ENCODE assay signal across 19 cellular contexts in genomic region chr9:7910426-7911015, GRCh38.
DNase-seq lines count a peak whose midpoint lies in the region; ATAC-seq and TF ChIP-seq lines count a peak whose summit lies in the region.
"Had no signal": no experiment of that assay in that cellular context is flagged by ENCODE, and none has a peak within 500 bp of the region (broad histone marks: within the 10 kb centered on the region; RNA-seq: fewer than 3 reads in every experiment).

No MANE protein-coding gene starts in this region.

- H3K4me3 ChIP-seq in CD4-positive, alpha-beta memory T cell (ENCODE audit: low read length in 2 of 2): no peak overlapping the region
- H3K4me3 ChIP-seq in suprapubic skin: no peak overlapping the region
- H3K4me3 ChIP-seq: sigmoid colon, thoracic aorta had no signal

- H3K4me1 Mint-ChIP-seq in CD4-positive, alpha-beta memory T cell: peaks cover 4 to 8% (median 6%) of the 10 kb centered on the region in 4 donors

- DNase-seq in NCI-H82 treated with DMSO at 0.1 percent for 48 hours (lab: John Stamatoyannopoulos, UW; ENCODE audit: unreplicated experiment): peak; percentile 61
- peak in 24 of 61 donors; percentile 1 to 44 (median 14) for DNase-seq in caudate nucleus (lab: John Stamatoyannopoulos, UW)
- DNase-seq in left lobe of liver (ENCODE audit: low spot score): no peak
- peak; percentile 78 for DNase-seq in superior temporal gyrus (ENCODE audit: extremely low spot score)
- DNase-seq in CD4-positive, alpha-beta memory T cell: no peak
- no peak for DNase-seq in suprapubic skin (ENCODE audit: low spot score in 2 of 2)
- DNase-seq: activated CD4-positive, alpha-beta T cell treated with anti-CD3 and anti-CD28 coated beads for 4 hours; activated naive CD4-positive, alpha-beta T cell treated with anti-CD3 and anti-CD28 coated beads, Interleukin-2, amount 50 U/mL, for 16 hours; activated T-cell treated with anti-CD3 and anti-CD28 coated beads for 4 hours; brain microvascular endothelial cell; islet precursor cell; NCI-H2029 treated with DMSO at 0.1 percent for 48 hours; NCI-H510A treated with DMSO at 0.1 percent for 48 hours; sigmoid colon; stimulated activated CD4-positive, alpha-beta T cell treated with anti-CD3 and anti-CD28 coated beads, Interleukin-4, amount 100 ng/mL, for 1 hour had no signal

- H3K9me3 Mint-ChIP-seq in CD4-positive, alpha-beta memory T cell: no peaks in the 10 kb centered on the region

- 60% methylated on average over 6 of the region's 6 CpGs for WGBS in suprapubic skin

- no peak overlapping the region for H3K27ac Mint-ChIP-seq in CD4-positive, alpha-beta memory T cell

- TF ChIP-seq EP300 in suprapubic skin (IDR thresholded peaks at IDR 0.05): no peak

- CTCF ChIA-PET in CD4-positive, alpha-beta memory T cell (lab: Charles Lee; ENCODE audit: partially characterized antibody): no interaction called here

- POLR2A ChIA-PET in CD4-positive, alpha-beta memory T cell (lab: Charles Lee; ENCODE audit: partially characterized antibody): no interaction called here

- no peak overlapping the region for H3K4me3 Mint-ChIP-seq in CD4-positive, alpha-beta memory T cell

- no peaks in the 10 kb centered on the region for H3K27me3 ChIP-seq in CD4-positive, alpha-beta memory T cell (ENCODE audit: insufficient read depth, low read length)
- H3K27me3 ChIP-seq in suprapubic skin: no peaks in the 10 kb centered on the region
- H3K27me3 ChIP-seq: brain microvascular endothelial cell, sigmoid colon had no signal

- peaks cover 1 to 3% of the 10 kb centered on the region in 2 donors for H3K27me3 Mint-ChIP-seq in CD4-positive, alpha-beta memory T cell

- H3K9me3 ChIP-seq in CD4-positive, alpha-beta memory T cell (ENCODE audit: control insufficient read depth in 1 of 2, low read length in 2 of 2): no peaks in the 10 kb centered on the region
- no peaks in the 10 kb centered on the region for H3K9me3 ChIP-seq in suprapubic skin
- H3K9me3 ChIP-seq: sigmoid colon, thoracic aorta had no signal

- H3K36me3 Mint-ChIP-seq in CD4-positive, alpha-beta memory T cell: no peaks in the 10 kb centered on the region

- ATAC-seq in left lobe of liver (peak; percentile 42), HG02588 (IDR thresholded peaks at IDR 0.05; ENCODE audit: unreplicated experiment) (no peak)
- ATAC-seq: esophagus mucosa, SK-N-SH treated with all-trans-retinoic acid at 6 μM for 48 hours had no signal

- H3K4me1 ChIP-seq in CD4-positive, alpha-beta memory T cell (ENCODE audit: insufficient read depth, low read length): no peaks in the 10 kb centered on the region
- no peaks in the 10 kb centered on the region for H3K4me1 ChIP-seq in suprapubic skin
- H3K4me1 ChIP-seq: sigmoid colon had no signal

- no peak for TF ChIP-seq CTCF in suprapubic skin (IDR thresholded peaks at IDR 0.05)

- no peak for TF ChIP-seq POLR2A in suprapubic skin (IDR thresholded peaks at IDR 0.05)

- H3K27ac ChIP-seq in caudate nucleus (ENCODE audit: low read depth, low read length) (peak overlapping the region; percentile 72), suprapubic skin (no peak overlapping the region)
- H3K27ac ChIP-seq in CD4-positive, alpha-beta memory T cell (ENCODE audit: low read depth, low read length): no peak overlapping the region
- H3K27ac ChIP-seq: brain microvascular endothelial cell, sigmoid colon, thoracic aorta had no signal

- intact Hi-C loops in CD4-positive, alpha-beta memory T cell (cut with micrococcal nuclease): no loop called here

- H3K36me3 ChIP-seq in CD4-positive, alpha-beta memory T cell (ENCODE audit: insufficient read depth, low read length): no peaks in the 10 kb centered on the region
- H3K36me3 ChIP-seq in suprapubic skin: no peaks in the 10 kb centered on the region
- H3K36me3 ChIP-seq: brain microvascular endothelial cell, sigmoid colon, thoracic aorta had no signal

Comparison
In these comparisons a context has a peak if more than half of its experiments do, and no peak if none do; other contexts are left out.
1. DNase-seq: peak in NCI-H82 treated with DMSO at 0.1 percent for 48 hours (single experiment) and superior temporal gyrus (single experiment); none in left lobe of liver (single experiment), CD4-positive, alpha-beta memory T cell (0 of 5) and suprapubic skin (0 of 2).